Comparison of ENCODE assay signal across 34 cellular contexts in the genomic region with DNA sequence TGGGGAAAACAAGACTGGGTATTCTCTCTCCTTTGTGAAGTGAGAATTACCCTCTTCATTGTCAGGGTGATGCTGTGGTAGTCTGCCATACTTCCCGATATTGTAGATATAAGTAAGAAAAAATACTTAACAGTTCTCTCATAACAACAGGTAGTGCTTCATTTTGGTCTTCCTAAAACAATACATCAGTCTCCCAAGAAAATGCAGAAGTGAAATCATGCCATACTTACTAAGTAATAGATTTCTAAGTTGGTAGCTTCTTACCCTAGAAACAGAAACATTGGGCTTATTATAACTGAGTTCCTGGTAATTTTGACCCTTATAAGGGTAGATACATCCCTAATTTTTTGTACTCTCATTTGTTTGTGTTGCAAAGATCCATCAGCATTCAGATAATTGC.
DNase-seq lines count a peak whose midpoint lies in the region; ATAC-seq, FAIRE-seq and TF ChIP-seq lines count a peak whose summit lies in the region.
"Had no signal": no experiment of that assay in that cellular context is flagged by ENCODE, and none has a peak within 500 bp of the region (broad histone marks: within the 10 kb centered on the region; RNA-seq: fewer than 3 reads in every experiment).

No MANE protein-coding gene starts in this region.

- H3K27me3 ChIP-seq in OCI-LY3 (ENCODE audit: low read depth, low read length) (no peaks in the 10 kb centered on the region), GM12878 (replicated peaks in 1 of 2; ENCODE audit: control insufficient read depth in 2 of 2, insufficient read depth in 2 of 2, low read length in 1 of 2) (no peaks in the 10 kb centered on the region), ascending aorta (no peaks in the 10 kb centered on the region), PC-9 (ENCODE audit: insufficient read depth, low read depth) (no peaks in the 10 kb centered on the region)
- H3K27me3 ChIP-seq: BE2C; BLaER1; BLaER1 treated with 17β-estradiol and CSF1 and Interleukin-3, amounts not matched to agents 10 nM and 100 nM had no signal

- 50% methylated on average over 1 of the region's 1 CpG for whole genome bisulfite sequencing in GM12878 (ENCODE audit: insufficient coverage, insufficient replicate concordance, low lambda C conversion rate, missing lambda C conversion rate)

- H3K27ac ChIP-seq in OCI-LY3 (ENCODE audit: low read length) (no peak overlapping the region), GM12878 (ENCODE audit: control insufficient read depth, insufficient read depth) (no peak overlapping the region), ascending aorta (no peak overlapping the region), PC-9 (no peak overlapping the region)
- H3K27ac ChIP-seq: 22Rv1; A549; BLaER1; BLaER1 treated with 17β-estradiol and CSF1 and Interleukin-3, amounts not matched to agents 10 nM and 100 nM; C4-2B had no signal

- SMC1A ChIA-PET in GM12878 (lab: Charles Lee; ENCODE audit: uncharacterized antibody, unreplicated experiment) = interaction anchor here (0.6 to 2.5 kb wide), 18 partner anchors 11 to 409 kb away, joined by 3 to 13 read pairs (median 3); no protein-coding TSS in a partner anchor

- no peak for TF ChIP-seq CTCF in OCI-LY3 (IDR thresholded peaks at IDR 0.05; ENCODE audit: low read depth, low read length)
- no peak for TF ChIP-seq CTCF in GM12878 (IDR thresholded peaks at IDR 0.05 in 2 of 3, conservative IDR thresholded peaks at IDR 0.05 in 1 of 3; ENCODE audit: control insufficient read depth in 2 of 3, extremely low read depth in 1 of 3, insufficient read depth in 1 of 3, low read depth in 3 of 3, low read length in 3 of 3)
- no peak for TF ChIP-seq CTCF in ascending aorta (IDR thresholded peaks at IDR 0.05)
- TF ChIP-seq CTCF in PC-9 (conservative IDR thresholded peaks at IDR 0.05) = no peak

- FAIRE-seq in GM12891 (lab: Jason Lieb, UNC) (no peak), GM12878 (lab: Jason Lieb, UNC) (no peak)
- FAIRE-seq: A204.1, A549 had no signal

- H3K4me3 ChIP-seq in OCI-LY3 (ENCODE audit: low read length) (no peak overlapping the region), GM12878 (no peak overlapping the region), ascending aorta (no peak overlapping the region), PC-9 (no peak overlapping the region)
- H3K4me3 ChIP-seq: A549; BLaER1; BLaER1 treated with 17β-estradiol and CSF1 and Interleukin-3, amounts not matched to agents 10 nM and 100 nM had no signal

- H4K20me1 ChIP-seq in OCI-LY3 (ENCODE audit: insufficient read depth, low read length) (no peaks in the 10 kb centered on the region), GM12878 (ENCODE audit: control insufficient read depth, insufficient read depth) (no peaks in the 10 kb centered on the region), PC-9 (ENCODE audit: insufficient read depth) (no peaks in the 10 kb centered on the region)
- H4K20me1 ChIP-seq: BLaER1; BLaER1 treated with 17β-estradiol and CSF1 and Interleukin-3, amounts not matched to agents 10 nM and 100 nM had no signal

- H2AFZ ChIP-seq in OCI-LY3 (ENCODE audit: low read depth, low read length) (no peak overlapping the region), GM12878 (ENCODE audit: control insufficient read depth, low read depth, low read length) (no peak overlapping the region), PC-9 (no peak overlapping the region)

- H3K9me2 ChIP-seq in PC-9 (ENCODE audit: insufficient read depth) = no peaks in the 10 kb centered on the region

- peak overlapping the region; percentile 11; the same call in 1 of the 2 replicates for H3K4me2 ChIP-seq in OCI-LY3 (ENCODE audit: low read length)
- H3K4me2 ChIP-seq in GM12878 (ENCODE audit: control insufficient read depth, insufficient read depth) = no peak overlapping the region
- no peak overlapping the region for H3K4me2 ChIP-seq in PC-9
- H3K4me2 ChIP-seq: A549; BLaER1; BLaER1 treated with 17β-estradiol and CSF1 and Interleukin-3, amounts not matched to agents 10 nM and 100 nM had no signal

- DNase-seq in GM12891 (ENCODE audit: insufficient read length, low spot score) = no peak
- peak; percentile 4 for DNase-seq in MV-4-11 (lab: John Stamatoyannopoulos, UW)
- no peak for DNase-seq in GM12878 (ENCODE audit: low read depth, low spot score)
- DNase-seq in ascending aorta (ENCODE audit: low spot score in 2 of 2) = no peak
- no peak for DNase-seq in stimulated activated CD4-positive, alpha-beta T cell treated with anti-CD3 and anti-CD28 coated beads, Interleukin-2, amount 100 ng/mL, for 48 hours
- DNase-seq in PC-9 = no peak
- DNase-seq: 8988T; ACHN; AML-193; BE2C; C1 segment of cervical spinal cord; Caco-2; Calu3; CD4-positive, alpha-beta memory T cell; CD4-positive, alpha-beta T cell; CD4-positive, CD25-positive, alpha-beta regulatory T cell; CD8-positive, alpha-beta memory T cell; CD8-positive, alpha-beta T cell; COR-L47; DMS 273 treated with DMSO at 0.1 percent for 48 hours; DMS153; DMS53; DMS79; DMS79 treated with DMSO at 0.1 percent for 48 hours; DND-41; EL had no signal

- in situ Hi-C loops in GM12878 (cut with MboI) = no loop called here

- no peaks in the 10 kb centered on the region for H3F3A ChIP-seq in PC-9 (ENCODE audit: insufficient read depth, low read depth)

- POLR2A ChIA-PET in GM12878 (lab: Charles Lee) = no interaction called here
- POLR2A ChIA-PET in PC-9 (lab: Charles Lee; ENCODE audit: unreplicated experiment) = no interaction called here

- no TSS peak for BruUV-seq in GM12878 (replicated peaks; lab: Mats Ljungman, UMichigan)
- BruUV-seq in PC-9 (replicated peaks; lab: Mats Ljungman, UMichigan) = no TSS peak

- H3K36me3 ChIP-seq in OCI-LY3 (replicated peaks; ENCODE audit: low read depth, low read length) (no peaks in the 10 kb centered on the region), GM12878 (ENCODE audit: control insufficient read depth in 2 of 2, insufficient read depth in 2 of 2, low read length in 1 of 2) (no peaks in the 10 kb centered on the region), ascending aorta (no peaks in the 10 kb centered on the region), PC-9 (ENCODE audit: low read depth) (no peaks in the 10 kb centered on the region)
- H3K36me3 ChIP-seq: BE2C; BLaER1; BLaER1 treated with 17β-estradiol and CSF1 and Interleukin-3, amounts not matched to agents 10 nM and 100 nM had no signal

- peaks cover 9% of the 10 kb centered on the region for H3K4me1 ChIP-seq in OCI-LY3 (ENCODE audit: low read length)
- H3K4me1 ChIP-seq in GM12878 (ENCODE audit: control insufficient read depth, insufficient read depth, low read length) = no peaks in the 10 kb centered on the region
- no peaks in the 10 kb centered on the region for H3K4me1 ChIP-seq in ascending aorta
- H3K4me1 ChIP-seq in PC-9 (replicated peaks; ENCODE audit: insufficient read depth) = no peaks in the 10 kb centered on the region
- H3K4me1 ChIP-seq: A549, BE2C, Caco-2 had no signal

- CTCF ChIA-PET in GM12878 (lab: Yijun Ruan, JAX) (interaction anchor here (0.6 to 1.6 kb wide), 5 partner anchors 14 to 821 kb away, joined by 3 to 6 read pairs (median 5); no protein-coding TSS in a partner anchor), PC-9 (lab: Charles Lee) (interaction anchor here (0.5 kb wide), 1 partner anchor 356 kb away, joined by 3 read pairs; no protein-coding TSS in a partner anchor)

- H3K9me3 ChIP-seq in OCI-LY3 (ENCODE audit: insufficient read depth, low read length) (no peaks in the 10 kb centered on the region), GM12878 (replicated peaks; ENCODE audit: control insufficient read depth, insufficient read depth, low read length) (no peaks in the 10 kb centered on the region), ascending aorta (no peaks in the 10 kb centered on the region), PC-9 (ENCODE audit: insufficient read depth, low read depth) (no peaks in the 10 kb centered on the region)
- H3K9me3 ChIP-seq: A549, BE2C, BLaER1, Caco-2 had no signal

- peak; percentile 63; the same call in 2 of the 3 replicates for ATAC-seq in GM12878
- no peak for ATAC-seq in HG03095 (IDR thresholded peaks at IDR 0.05; ENCODE audit: unreplicated experiment)
- ATAC-seq: A549; CD8-positive, alpha-beta T cell had no signal

- TF ChIP-seq RAD21 in GM12878 (IDR thresholded peaks at IDR 0.05; ENCODE audit: insufficient read depth, low read depth, low read length) = no peak

- TF ChIP-seq EP300 in GM12878 (IDR thresholded peaks at IDR 0.05; ENCODE audit: borderline replicate concordance in 1 of 2, control insufficient read depth in 1 of 2, low read depth in 2 of 2, low read length in 2 of 2) = no peak

- RAD21 ChIA-PET in GM12878 (lab: Charles Lee; ENCODE audit: unreplicated experiment) = interaction anchor here (0.8 to 1.2 kb wide), 3 partner anchors 74 to 409 kb away, joined by 3 to 4 read pairs (median 3); no protein-coding TSS in a partner anchor

- H3K79me2 ChIP-seq in OCI-LY3 (ENCODE audit: low read length) (no peaks in the 10 kb centered on the region), GM12878 (ENCODE audit: control insufficient read depth, insufficient read depth, low read length) (no peaks in the 10 kb centered on the region), PC-9 (ENCODE audit: low read depth) (no peaks in the 10 kb centered on the region)

- H3K9ac ChIP-seq in OCI-LY3 (ENCODE audit: low read length) (no peak overlapping the region), GM12878 (ENCODE audit: control insufficient read depth, insufficient read depth, low read length) (no peak overlapping the region)
- H3K9ac ChIP-seq: BLaER1; BLaER1 treated with 17β-estradiol and CSF1 and Interleukin-3, amounts not matched to agents 10 nM and 100 nM had no signal

- intact Hi-C loops in GM12878 (cut with micrococcal nuclease; ENCODE audit: unreplicated experiment) = no loop called here
- intact Hi-C loops in ascending aorta (cut with DNase I) = no loop called here
- intact Hi-C loops in PC-9 (cut with micrococcal nuclease; ENCODE audit: unreplicated experiment) = no loop called here

- no peak for TF ChIP-seq POLR2A in GM12891 (IDR thresholded peaks at IDR 0.05; ENCODE audit: low read depth, low read length)
- no peak for TF ChIP-seq POLR2A in GM12878 (IDR thresholded peaks at IDR 0.05; ENCODE audit: low read depth, low read length)

TF ChIP-seq in GM12891, 5 proteins besides CTCF, POLR2A, EP300 and RAD21:
- TF ChIP-seq SPI1 (IDR thresholded peaks at IDR 0.05; ENCODE audit: low read depth, low read length) (peak; percentile 36; the same call in 1 of the 2 replicates), POLR2AphosphoS5 (IDR thresholded peaks at IDR 0.05; ENCODE audit: low read depth, low read length) (no peak), TAF1 (IDR thresholded peaks at IDR 0.05; ENCODE audit: low read depth, low read length) (no peak), POU2F2 (IDR thresholded peaks at IDR 0.05; ENCODE audit: low read depth, low read length) (no peak)

TF ChIP-seq in GM12878, 131 proteins besides CTCF, POLR2A, EP300 and RAD21:
- no peak for TF ChIP-seq FOS (IDR thresholded peaks at IDR 0.05; ENCODE audit: borderline replicate concordance, extremely low read depth, insufficient read length)
- no peak for TF ChIP-seq TARDBP (IDR thresholded peaks at IDR 0.05; ENCODE audit: borderline replicate concordance)
- peak; percentile 59; the same call in 1 of the 2 replicates for TF ChIP-seq SPI1 (IDR thresholded peaks at IDR 0.05; ENCODE audit: borderline replicate concordance, insufficient read depth, low read depth, low read length)
